In genomic region chr3:72938471-72939265, GRCh38 we compare ENCODE assay signal across 1 cellular context.
TF ChIP-seq lines count a peak whose summit lies in the region.

No MANE protein-coding gene starts in this region.

TF ChIP-seq in HEK293, 187 proteins besides CTCF, POLR2A, EP300 and RAD21 (continued from another document):
- TF ChIP-seq, protein P1, sequence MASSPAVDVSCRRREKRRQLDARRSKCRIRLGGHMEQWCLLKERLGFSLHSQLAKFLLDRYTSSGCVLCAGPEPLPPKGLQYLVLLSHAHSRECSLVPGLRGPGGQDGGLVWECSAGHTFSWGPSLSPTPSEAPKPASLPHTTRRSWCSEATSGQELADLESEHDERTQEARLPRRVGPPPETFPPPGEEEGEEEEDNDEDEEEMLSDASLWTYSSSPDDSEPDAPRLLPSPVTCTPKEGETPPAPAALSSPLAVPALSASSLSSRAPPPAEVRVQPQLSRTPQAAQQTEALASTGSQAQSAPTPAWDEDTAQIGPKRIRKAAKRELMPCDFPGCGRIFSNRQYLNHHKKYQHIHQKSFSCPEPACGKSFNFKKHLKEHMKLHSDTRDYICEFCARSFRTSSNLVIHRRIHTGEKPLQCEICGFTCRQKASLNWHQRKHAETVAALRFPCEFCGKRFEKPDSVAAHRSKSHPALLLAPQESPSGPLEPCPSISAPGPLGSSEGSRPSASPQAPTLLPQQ (tag by site-specific recombination; IDR thresholded peaks at IDR 0.05), result no peak
- TF ChIP-seq ZBTB11 (tag by site-specific recombination; conservative IDR thresholded peaks at IDR 0.05; ENCODE audit: low read depth) (no peak), ZNF518A (tag by site-specific recombination; conservative IDR thresholded peaks at IDR 0.05; ENCODE audit: low read depth) (no peak), KLF16 (tag by site-specific recombination; IDR thresholded peaks at IDR 0.05) (no peak), ZNF239 (tag by site-specific recombination; IDR thresholded peaks at IDR 0.05) (no peak), ZNF266 (tag by site-specific recombination; IDR thresholded peaks at IDR 0.05; ENCODE audit: low read depth) (no peak), SP7 (tag by site-specific recombination; IDR thresholded peaks at IDR 0.05) (peak; percentile 49; the same call in 1 of the 2 replicates), YY2 (tag by site-specific recombination; IDR thresholded peaks at IDR 0.05) (peak; percentile 63), SCRT2 (tag by site-specific recombination; IDR thresholded peaks at IDR 0.05) (peak; percentile 63), ZNF138 (tag by site-specific recombination; IDR thresholded peaks at IDR 0.05; ENCODE audit: borderline replicate concordance) (no peak), ZNF341 (tag by site-specific recombination; IDR thresholded peaks at IDR 0.05; ENCODE audit: low read depth) (no peak), FEZF1 (tag by site-specific recombination; IDR thresholded peaks at IDR 0.05) (no peak), HOXA7 (CRISPR knock-in tag; IDR thresholded peaks at IDR 0.05; ENCODE audit: borderline replicate concordance) (no peak), PRDM1 (tag by site-specific recombination; IDR thresholded peaks at IDR 0.05) (no peak)
- TF ChIP-seq, protein P2, sequence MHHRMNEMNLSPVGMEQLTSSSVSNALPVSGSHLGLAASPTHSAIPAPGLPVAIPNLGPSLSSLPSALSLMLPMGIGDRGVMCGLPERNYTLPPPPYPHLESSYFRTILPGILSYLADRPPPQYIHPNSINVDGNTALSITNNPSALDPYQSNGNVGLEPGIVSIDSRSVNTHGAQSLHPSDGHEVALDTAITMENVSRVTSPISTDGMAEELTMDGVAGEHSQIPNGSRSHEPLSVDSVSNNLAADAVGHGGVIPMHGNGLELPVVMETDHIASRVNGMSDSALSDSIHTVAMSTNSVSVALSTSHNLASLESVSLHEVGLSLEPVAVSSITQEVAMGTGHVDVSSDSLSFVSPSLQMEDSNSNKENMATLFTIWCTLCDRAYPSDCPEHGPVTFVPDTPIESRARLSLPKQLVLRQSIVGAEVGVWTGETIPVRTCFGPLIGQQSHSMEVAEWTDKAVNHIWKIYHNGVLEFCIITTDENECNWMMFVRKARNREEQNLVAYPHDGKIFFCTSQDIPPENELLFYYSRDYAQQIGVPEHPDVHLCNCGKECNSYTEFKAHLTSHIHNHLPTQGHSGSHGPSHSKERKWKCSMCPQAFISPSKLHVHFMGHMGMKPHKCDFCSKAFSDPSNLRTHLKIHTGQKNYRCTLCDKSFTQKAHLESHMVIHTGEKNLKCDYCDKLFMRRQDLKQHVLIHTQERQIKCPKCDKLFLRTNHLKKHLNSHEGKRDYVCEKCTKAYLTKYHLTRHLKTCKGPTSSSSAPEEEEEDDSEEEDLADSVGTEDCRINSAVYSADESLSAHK (tag by site-specific recombination; IDR thresholded peaks at IDR 0.05), result no peak
- TF ChIP-seq, protein P3, sequence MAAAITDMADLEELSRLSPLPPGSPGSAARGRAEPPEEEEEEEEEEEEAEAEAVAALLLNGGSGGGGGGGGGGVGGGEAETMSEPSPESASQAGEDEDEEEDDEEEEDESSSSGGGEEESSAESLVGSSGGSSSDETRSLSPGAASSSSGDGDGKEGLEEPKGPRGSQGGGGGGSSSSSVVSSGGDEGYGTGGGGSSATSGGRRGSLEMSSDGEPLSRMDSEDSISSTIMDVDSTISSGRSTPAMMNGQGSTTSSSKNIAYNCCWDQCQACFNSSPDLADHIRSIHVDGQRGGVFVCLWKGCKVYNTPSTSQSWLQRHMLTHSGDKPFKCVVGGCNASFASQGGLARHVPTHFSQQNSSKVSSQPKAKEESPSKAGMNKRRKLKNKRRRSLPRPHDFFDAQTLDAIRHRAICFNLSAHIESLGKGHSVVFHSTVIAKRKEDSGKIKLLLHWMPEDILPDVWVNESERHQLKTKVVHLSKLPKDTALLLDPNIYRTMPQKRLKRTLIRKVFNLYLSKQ (tag by site-specific recombination; IDR thresholded peaks at IDR 0.05; ENCODE audit: borderline replicate concordance), result no peak
